12 cellular contexts compared by ENCODE assay signal in genomic region chr10:122474145-122474739, GRCh38. TPM values are rescaled to one million over a fixed set of nuclear protein-coding genes. Genes with fewer than 3 reads are reported as not detected.
DNase-seq lines count a peak whose midpoint lies in the region; ATAC-seq and TF ChIP-seq lines count a peak whose summit lies in the region.
"Had no signal": no experiment of that assay in that cellular context is flagged by ENCODE, and none has a peak within 500 bp of the region (broad histone marks: within the 10 kb centered on the region; RNA-seq: fewer than 3 reads in every experiment).

No MANE protein-coding gene starts in this region.

- H3K27ac ChIP-seq in esophagus muscularis mucosa (replicated peaks in 1 of 4): peak overlapping the region; percentile 58 to 78 (median 58)
- H3K27ac ChIP-seq in mesodermal cell (ENCODE audit: low read depth, low read length, severe bottlenecking): peak overlapping the region; percentile 94
- peak overlapping the region; percentile 88 to 90 for H3K27ac ChIP-seq in thoracic aorta

- ATAC-seq in SK-N-SH treated with all-trans-retinoic acid at 6 μM for 48 hours (peak; percentile 60), thoracic aorta (ENCODE audit: insufficient number of reproducible peaks, low FRiP score, low read depth) (peak; percentile 45), GM18520 (IDR thresholded peaks at IDR 0.05; ENCODE audit: unreplicated experiment) (no peak), HG03095 (IDR thresholded peaks at IDR 0.05; ENCODE audit: unreplicated experiment) (no peak), HG02973 (IDR thresholded peaks at IDR 0.05; ENCODE audit: unreplicated experiment) (no peak)
- ATAC-seq: HCT116 had no signal

- no peak for TF ChIP-seq EP300 in esophagus muscularis mucosa (IDR thresholded peaks at IDR 0.05)

- H3K9me3 ChIP-seq in esophagus muscularis mucosa (no peaks in the 10 kb centered on the region), mesodermal cell (ENCODE audit: control insufficient read depth, low read length) (no peaks in the 10 kb centered on the region), thoracic aorta (no peaks in the 10 kb centered on the region)

- H3K4me3 ChIP-seq in esophagus muscularis mucosa (no peak overlapping the region), mesodermal cell (ENCODE audit: extremely low read depth, insufficient read depth, low read length, poor library complexity, severe bottlenecking) (no peak overlapping the region), thoracic aorta (peak overlapping the region; percentile 68)

- H3K36me3 ChIP-seq in esophagus muscularis mucosa (peaks cover 0 to 4% (median 0%) of the 10 kb centered on the region in 4 donors), mesodermal cell (ENCODE audit: control insufficient read depth, insufficient read depth, low read length) (no peaks in the 10 kb centered on the region), thoracic aorta (no peaks in the 10 kb centered on the region)

- H3K27me3 ChIP-seq in esophagus muscularis mucosa: no peaks in the 10 kb centered on the region
- no peaks in the 10 kb centered on the region for H3K27me3 ChIP-seq in thoracic aorta (replicated peaks; ENCODE audit: insufficient read depth)

- DNase-seq in esophagus muscularis mucosa (ENCODE audit: extremely low spot score) (no peak), thoracic aorta (ENCODE audit: low spot score) (no peak), DMS79 (lab: John Stamatoyannopoulos, UW) (no peak)
- DNase-seq: activated effector memory CD4-positive, alpha-beta T cell treated with Interleukin-2 at 50 U/mL for 16 hours; stimulated activated CD4-positive, alpha-beta T cell treated with anti-CD3 and anti-CD28 coated beads, Interleukin-2, amount 100 ng/mL, for 24 hours had no signal

- intact Hi-C loops in esophagus muscularis mucosa (cut with DNase I): no loop called here

- TF ChIP-seq CTCF in esophagus muscularis mucosa (IDR thresholded peaks at IDR 0.05): no peak
- no peak for TF ChIP-seq CTCF in thoracic aorta (IDR thresholded peaks at IDR 0.05)

- peaks cover 40 to 65% (median 58%) of the 10 kb centered on the region in 4 donors for H3K4me1 ChIP-seq in esophagus muscularis mucosa
- peaks cover 54% of the 10 kb centered on the region for H3K4me1 ChIP-seq in mesodermal cell (ENCODE audit: control insufficient read depth, insufficient read depth, low read length, poor library complexity, severe bottlenecking)
- H3K4me1 ChIP-seq in thoracic aorta (ENCODE audit: control insufficient read depth in 1 of 2, low read depth in 2 of 2): peaks cover 36 to 77% of the 10 kb centered on the region in 2 donors

- WGBS in esophagus muscularis mucosa: 41% methylated on average over 15 of the region's 15 CpGs
- 65 to 73% methylated on average over 10 to 13 of the region's 15 CpGs for WGBS in mesodermal cell (ENCODE audit: insufficient coverage in 2 of 2), 2 experiments

- no peak for TF ChIP-seq POLR2A in esophagus muscularis mucosa (IDR thresholded peaks at IDR 0.05; ENCODE audit: low read depth)

TF ChIP-seq in SK-N-SH treated with all-trans-retinoic acid at 6 μM for 48 hours, 23 proteins besides CTCF, POLR2A, EP300 and RAD21:
- TF ChIP-seq ZNF565 (CRISPR knock-in tag; conservative IDR thresholded peaks at IDR 0.05; ENCODE audit: low read depth) (no peak), ZNF70 (CRISPR knock-in tag; IDR thresholded peaks at IDR 0.05) (no peak), TOX (CRISPR knock-in tag; IDR thresholded peaks at IDR 0.05; ENCODE audit: borderline replicate concordance) (no peak), PATZ1 (CRISPR knock-in tag; IDR thresholded peaks at IDR 0.05; ENCODE audit: borderline replicate concordance) (no peak), ZFP30 (CRISPR knock-in tag; IDR thresholded peaks at IDR 0.05) (no peak), CSRNP3 (CRISPR knock-in tag; IDR thresholded peaks at IDR 0.05) (no peak), TSHZ2 (CRISPR knock-in tag; IDR thresholded peaks at IDR 0.05) (no peak), ZNF8 (CRISPR knock-in tag; IDR thresholded peaks at IDR 0.05) (no peak), ESRRG (CRISPR knock-in tag; IDR thresholded peaks at IDR 0.05) (no peak), OSR1 (CRISPR knock-in tag; IDR thresholded peaks at IDR 0.05) (no peak), GLIS3 (CRISPR knock-in tag; IDR thresholded peaks at IDR 0.05) (no peak)

RNA-seq across cellular contexts. Expression of gene HTRA1, which starts 12.9 kb away (rescaled TPM):
- total RNA-seq in esophagus muscularis mucosa: 100 to 1,000 TPM; 101 to 146 (median 109) TPM
- polyA plus RNA-seq in mesodermal cell (2013, experiment 1 of 2): 223 TPM
- 197 TPM for polyA plus RNA-seq in mesodermal cell (2013, experiment 2 of 2)
- 100 to 1,000 TPM; 282 to 473 TPM for total RNA-seq in thoracic aorta
- total RNA-seq: natural killer cell treated with Interleukin-12 subunit alpha and Interleukin-12 subunit beta and Interleukin-15 and Interleukin-18, amount 100 ng/mL, for 72 hours had no signal

RNA-seq across cellular contexts. Expression of gene ARMS2, which starts 19.8 kb away (rescaled TPM):
- 1 to 10 TPM in 1 of 4 donors, not detected in 3; 1.2 TPM for total RNA-seq in esophagus muscularis mucosa
- polyA plus RNA-seq in mesodermal cell (2013, experiment 1 of 2): not detected
- polyA plus RNA-seq in mesodermal cell (2013, experiment 2 of 2): not detected
- total RNA-seq in thoracic aorta: not detected
- total RNA-seq: natural killer cell treated with Interleukin-12 subunit alpha and Interleukin-12 subunit beta and Interleukin-15 and Interleukin-18, amount 100 ng/mL, for 72 hours had no signal

Comparison
In these comparisons a context has a peak if more than half of its experiments do, and no peak if none do; other contexts are left out.
1. ATAC-seq: peak in SK-N-SH treated with all-trans-retinoic acid at 6 μM for 48 hours (single experiment) and thoracic aorta (single experiment); none in GM18520 (single experiment), HG03095 (single experiment) and HG02973 (single experiment).
2. Peak in every context shown above with its lines, with median percentiles within 50 percentile points of each other: H3K27ac ChIP-seq.